8 cellular contexts compared by ENCODE assay signal in genomic region chr1:41164727-41165126, GRCh38.
"Had no signal": no experiment of that assay in that cellular context is flagged by ENCODE, and none has a peak within 500 bp of the region (broad histone marks: within the 10 kb centered on the region; RNA-seq: fewer than 3 reads in every experiment).

No MANE protein-coding gene starts in this region.

- H3K4me2 ChIP-seq: KMS-11 had no signal

- H3K9ac ChIP-seq: KMS-11 had no signal

- H3K27me3 Mint-ChIP-seq: IgD-negative memory B cell had no signal

- DNase-seq: Karpas-422, KBM-7, KG1 had no signal

- H3K27ac ChIP-seq: HL-60, KMS-11 had no signal

- H3K4me1 Mint-ChIP-seq: IgD-negative memory B cell had no signal

- ATAC-seq: HepG2 had no signal

- FAIRE-seq: HepG2, HTR-8/SVneo had no signal

- H3K4me3 Mint-ChIP-seq: IgD-negative memory B cell had no signal

- H3K27ac Mint-ChIP-seq: IgD-negative memory B cell had no signal
